ENCODE assay signal across 1 cellular context in genomic region chrX:139933904-139934303, GRCh38.
TF ChIP-seq lines count a peak whose summit lies in the region.

No MANE protein-coding gene starts in this region.

TF ChIP-seq in GM12878, 131 proteins besides CTCF, POLR2A, EP300 and RAD21:
- TF ChIP-seq ELK1 (IDR thresholded peaks at IDR 0.05; ENCODE audit: low read depth, low read length) (no peak), NFYA (IDR thresholded peaks at IDR 0.05; ENCODE audit: borderline replicate concordance, low read depth, low read length) (no peak), SMAD1 (IDR thresholded peaks at IDR 0.05; ENCODE audit: low read depth, partially characterized antibody) (no peak), ATF7 (IDR thresholded peaks at IDR 0.05; ENCODE audit: low read depth) (no peak)
- TF ChIP-seq, protein P1, sequence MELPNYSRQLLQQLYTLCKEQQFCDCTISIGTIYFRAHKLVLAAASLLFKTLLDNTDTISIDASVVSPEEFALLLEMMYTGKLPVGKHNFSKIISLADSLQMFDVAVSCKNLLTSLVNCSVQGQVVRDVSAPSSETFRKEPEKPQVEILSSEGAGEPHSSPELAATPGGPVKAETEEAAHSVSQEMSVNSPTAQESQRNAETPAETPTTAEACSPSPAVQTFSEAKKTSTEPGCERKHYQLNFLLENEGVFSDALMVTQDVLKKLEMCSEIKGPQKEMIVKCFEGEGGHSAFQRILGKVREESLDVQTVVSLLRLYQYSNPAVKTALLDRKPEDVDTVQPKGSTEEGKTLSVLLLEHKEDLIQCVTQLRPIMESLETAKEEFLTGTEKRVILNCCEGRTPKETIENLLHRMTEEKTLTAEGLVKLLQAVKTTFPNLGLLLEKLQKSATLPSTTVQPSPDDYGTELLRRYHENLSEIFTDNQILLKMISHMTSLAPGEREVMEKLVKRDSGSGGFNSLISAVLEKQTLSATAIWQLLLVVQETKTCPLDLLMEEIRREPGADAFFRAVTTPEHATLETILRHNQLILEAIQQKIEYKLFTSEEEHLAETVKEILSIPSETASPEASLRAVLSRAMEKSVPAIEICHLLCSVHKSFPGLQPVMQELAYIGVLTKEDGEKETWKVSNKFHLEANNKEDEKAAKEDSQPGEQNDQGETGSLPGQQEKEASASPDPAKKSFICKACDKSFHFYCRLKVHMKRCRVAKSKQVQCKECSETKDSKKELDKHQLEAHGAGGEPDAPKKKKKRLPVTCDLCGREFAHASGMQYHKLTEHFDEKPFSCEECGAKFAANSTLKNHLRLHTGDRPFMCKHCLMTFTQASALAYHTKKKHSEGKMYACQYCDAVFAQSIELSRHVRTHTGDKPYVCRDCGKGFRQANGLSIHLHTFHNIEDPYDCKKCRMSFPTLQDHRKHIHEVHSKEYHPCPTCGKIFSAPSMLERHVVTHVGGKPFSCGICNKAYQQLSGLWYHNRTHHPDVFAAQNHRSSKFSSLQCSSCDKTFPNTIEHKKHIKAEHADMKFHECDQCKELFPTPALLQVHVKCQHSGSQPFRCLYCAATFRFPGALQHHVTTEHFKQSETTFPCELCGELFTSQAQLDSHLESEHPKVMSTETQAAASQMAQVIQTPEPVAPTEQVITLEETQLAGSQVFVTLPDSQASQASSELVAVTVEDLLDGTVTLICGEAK (IDR thresholded peaks at IDR 0.05; ENCODE audit: borderline replicate concordance), result no peak
